ENCODE assay signal across 8 cellular contexts in the genomic region with DNA sequence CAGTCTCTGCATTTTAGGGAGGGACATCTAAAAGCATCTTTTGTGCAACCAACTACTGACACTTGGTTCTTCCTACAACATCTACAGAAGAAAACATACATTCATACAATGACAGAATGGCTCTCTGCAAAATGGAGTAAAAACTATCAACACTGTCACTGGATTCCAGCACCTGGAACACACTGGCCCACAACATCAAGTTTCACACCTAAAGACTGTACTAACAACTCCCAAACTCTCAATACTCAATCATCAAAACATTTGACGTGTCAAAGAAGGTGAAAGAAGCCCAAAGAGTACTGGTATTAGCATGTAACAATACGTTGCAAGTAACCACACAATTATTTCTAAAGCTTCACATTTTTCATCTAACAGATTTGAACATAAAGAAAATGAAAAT. TPM values are rescaled to one million over a fixed set of nuclear protein-coding genes. Genes with fewer than 3 reads are reported as not detected.
DNase-seq lines count a peak whose midpoint lies in the region; ATAC-seq and TF ChIP-seq lines count a peak whose summit lies in the region.

No MANE protein-coding gene starts in this region.

- POLR2A ChIA-PET in A673 (lab: Charles Lee; ENCODE audit: low non-redundant PET) = no interaction called here

- intact Hi-C loops in A673 (cut with micrococcal nuclease; ENCODE audit: unreplicated experiment) = no loop called here

- ATAC-seq in HG03457 (IDR thresholded peaks at IDR 0.05; ENCODE audit: unreplicated experiment) = no peak
- no peak for ATAC-seq in GM18520 (IDR thresholded peaks at IDR 0.05; ENCODE audit: unreplicated experiment)
- no peak for ATAC-seq in GM21515 (IDR thresholded peaks at IDR 0.05; ENCODE audit: unreplicated experiment)

- H3K4me3 ChIP-seq in A673 (ENCODE audit: low read depth, low read length, poor library complexity, severe bottlenecking) = peak overlapping the region; percentile 69
- peak overlapping the region; percentile 11 for H3K4me3 ChIP-seq in astrocyte of the spinal cord (ENCODE audit: low read depth, low read length)
- peak overlapping the region; percentile 91 for H3K4me3 ChIP-seq in mesodermal cell (ENCODE audit: extremely low read depth, insufficient read depth, low read length, poor library complexity, severe bottlenecking)

- no peaks in the 10 kb centered on the region for H3K36me3 ChIP-seq in A673 (ENCODE audit: insufficient read depth, low read length, poor library complexity, severe bottlenecking)
- peaks cover 6% of the 10 kb centered on the region for H3K36me3 ChIP-seq in mesodermal cell (ENCODE audit: control insufficient read depth, insufficient read depth, low read length)

- TF ChIP-seq CTCF in A673 (conservative IDR thresholded peaks at IDR 0.05; ENCODE audit: low read depth, low read length) (no peak), HFFc6 (IDR thresholded peaks at IDR 0.05) (no peak), astrocyte of the spinal cord (IDR thresholded peaks at IDR 0.05; ENCODE audit: low read depth, low read length) (no peak)

- H3K27ac Mint-ChIP-seq in HFFc6 = peak overlapping the region; percentile 69

- H3K27ac ChIP-seq in A673 (ENCODE audit: low read depth, low read length, poor library complexity, severe bottlenecking) = no peak overlapping the region
- no peak overlapping the region for H3K27ac ChIP-seq in mesodermal cell (ENCODE audit: low read depth, low read length, severe bottlenecking)

- H3K27me3 Mint-ChIP-seq in HFFc6 (ENCODE audit: insufficient read depth) = peaks cover 2% of the 10 kb centered on the region

- no peaks in the 10 kb centered on the region for H3K9me3 Mint-ChIP-seq in HFFc6

- peaks cover 22% of the 10 kb centered on the region for H3K36me3 Mint-ChIP-seq in HFFc6 (ENCODE audit: low read depth)

- H3K9me3 ChIP-seq in A673 (ENCODE audit: low read depth, low read length, poor library complexity, severe bottlenecking) = no peaks in the 10 kb centered on the region
- no peaks in the 10 kb centered on the region for H3K9me3 ChIP-seq in mesodermal cell (ENCODE audit: control insufficient read depth, low read length)

- 14% methylated on average over 2 of the region's 2 CpGs; no CpG with 5 or more reads in 1 of the 2 experiments for WGBS in mesodermal cell (ENCODE audit: insufficient coverage in 2 of 2), 2 experiments

- DNase-seq in A673 (ENCODE audit: low spot score) (no peak), HFFc6 (no peak), astrocyte of the spinal cord (ENCODE audit: low read depth, low spot score) (no peak)
- DNase-seq in effector CD8-positive, alpha-beta T cell (lab: John Stamatoyannopoulos, UW) = no peak

- CTCF ChIA-PET in A673 (lab: Charles Lee) = no interaction called here

- H3K4me1 ChIP-seq in A673 (ENCODE audit: insufficient read depth, low read length, poor library complexity, severe bottlenecking) (peaks cover 22% of the 10 kb centered on the region), mesodermal cell (ENCODE audit: control insufficient read depth, insufficient read depth, low read length, poor library complexity, severe bottlenecking) (peaks cover 15% of the 10 kb centered on the region)

- no peaks in the 10 kb centered on the region for H3K27me3 ChIP-seq in A673 (replicated peaks; ENCODE audit: insufficient read depth, low read depth, low read length, poor library complexity)

- peaks cover 53% of the 10 kb centered on the region for H3K4me1 Mint-ChIP-seq in HFFc6 (ENCODE audit: low read depth)

- in situ Hi-C loops in astrocyte of the spinal cord (cut with HindIII; ENCODE audit: low sequenced_read_pairs) = no loop called here

- BruUV-seq in A673 (replicated peaks; lab: Mats Ljungman, UMichigan) = no TSS peak

- peak overlapping the region; percentile 89 for H3K4me3 Mint-ChIP-seq in HFFc6

RNA-seq across cellular contexts. Expression of gene CPNE1, which starts 2.2 kb away (rescaled TPM):
- total RNA-seq in A673 (2021) = 273 TPM in 2 replicates
- 100 to 1,000 TPM; 200 to 230 (median 213) TPM for total RNA-seq in HFFc6 (2021; fragmentation: NEBNext Ultra II Directional; extraction: Animal tissue kit (Norgen Biotek cat#: 25700))
- polyA plus RNA-seq in mesodermal cell (2013, experiment 1 of 2) = 354 TPM
- polyA plus RNA-seq in mesodermal cell (2013, experiment 2 of 2) = 292 TPM

RNA-seq across cellular contexts. Expression of gene RBM12, which starts 2.2 kb away (rescaled TPM):
- 114 and 124 TPM in 2 replicates for total RNA-seq in A673 (2021)
- 10 to 100 TPM; 61.5 to 85.3 (median 78.7) TPM for total RNA-seq in HFFc6 (2021; fragmentation: NEBNext Ultra II Directional; extraction: Animal tissue kit (Norgen Biotek cat#: 25700))
- polyA plus RNA-seq in mesodermal cell (2013, experiment 1 of 2) = 43.2 TPM
- polyA plus RNA-seq in mesodermal cell (2013, experiment 2 of 2) = 51.6 TPM

RNA-seq across cellular contexts. Expression of gene NFS1, which starts 36.6 kb away (rescaled TPM):
- total RNA-seq in A673 (2021) = 22.2 and 23.2 TPM in 2 replicates
- 10 to 100 TPM; 28.6 to 40.6 (median 34.6) TPM for total RNA-seq in HFFc6 (2021; fragmentation: NEBNext Ultra II Directional; extraction: Animal tissue kit (Norgen Biotek cat#: 25700))
- 24.3 TPM for polyA plus RNA-seq in mesodermal cell (2013, experiment 1 of 2)
- polyA plus RNA-seq in mesodermal cell (2013, experiment 2 of 2) = 24.2 TPM

RNA-seq across cellular contexts. Expression of gene ROMO1, which starts 36.7 kb away (rescaled TPM):
- 134 and 153 TPM in 2 replicates for total RNA-seq in A673 (2021)
- 100 to 1,000 TPM; 158 to 236 (median 195) TPM for total RNA-seq in HFFc6 (2021; fragmentation: NEBNext Ultra II Directional; extraction: Animal tissue kit (Norgen Biotek cat#: 25700))
- polyA plus RNA-seq in mesodermal cell (2013, experiment 1 of 2) = 249 TPM
- 221 TPM for polyA plus RNA-seq in mesodermal cell (2013, experiment 2 of 2)

RNA-seq across cellular contexts. Expression of gene SPAG4, which starts 46.9 kb away (rescaled TPM):
- 0.67 and 1.2 TPM in 2 replicates for total RNA-seq in A673 (2021)
- total RNA-seq in HFFc6 (2021; fragmentation: NEBNext Ultra II Directional; extraction: Animal tissue kit (Norgen Biotek cat#: 25700)) = 1 to 10 TPM; 2.2 to 3.6 (median 2.8) TPM
- 5.2 TPM for polyA plus RNA-seq in mesodermal cell (2013, experiment 1 of 2)
- 3.7 TPM for polyA plus RNA-seq in mesodermal cell (2013, experiment 2 of 2)

Comparison
In these comparisons a context has a peak if more than half of its experiments do, and no peak if none do; other contexts are left out.
1. H3K4me3 ChIP-seq: peak in every context shown above with its lines; median percentile 91 in mesodermal cell; 69 in A673; 11 in astrocyte of the spinal cord.